ENCODE assay signal across 1 cellular context in genomic region chr19:35716985-35717664, GRCh38.
TF ChIP-seq lines count a peak whose summit lies in the region.

No MANE protein-coding gene starts in this region.

TF ChIP-seq in HepG2, 621 proteins besides CTCF, POLR2A, EP300 and RAD21 (continued from another document and continues in another):
- no peak for TF ChIP-seq ZUFSP (CRISPR knock-in tag; IDR thresholded peaks at IDR 0.05; ENCODE audit: borderline replicate concordance)
- no peak for TF ChIP-seq HMG20A (CRISPR knock-in tag; IDR thresholded peaks at IDR 0.05; ENCODE audit: borderline replicate concordance)
- TF ChIP-seq ZNF784 (CRISPR knock-in tag; IDR thresholded peaks at IDR 0.05; ENCODE audit: borderline replicate concordance): no peak
- no peak; the same call in 1 of the 2 replicates for TF ChIP-seq BCL3 (CRISPR knock-in tag; IDR thresholded peaks at IDR 0.05)
- no peak for TF ChIP-seq NFE2 (CRISPR knock-in tag; IDR thresholded peaks at IDR 0.05)
- no peak for TF ChIP-seq SRSF4 (IDR thresholded peaks at IDR 0.05; ENCODE audit: low read depth, low read length, poor library complexity, severe bottlenecking)
- no peak for TF ChIP-seq NONO (IDR thresholded peaks at IDR 0.05)
- peak; percentile 28; the same call in 1 of the 2 replicates for TF ChIP-seq NONO (CRISPR knock-in tag; conservative IDR thresholded peaks at IDR 0.05)
- TF ChIP-seq TBL1XR1 (IDR thresholded peaks at IDR 0.05; ENCODE audit: borderline replicate concordance, low read length, partially characterized antibody): no peak
- peak; percentile 76; the same call in 1 of the 2 replicates for TF ChIP-seq ZNF788 (CRISPR knock-in tag; IDR thresholded peaks at IDR 0.05; ENCODE audit: borderline replicate concordance)
- TF ChIP-seq PAF1 (CRISPR knock-in tag; IDR thresholded peaks at IDR 0.05): no peak
- TF ChIP-seq SMC3 (IDR thresholded peaks at IDR 0.05; ENCODE audit: low read length): peak; percentile 76
- TF ChIP-seq AGO1 (IDR thresholded peaks at IDR 0.05; ENCODE audit: low read depth, low read length, poor library complexity, severe bottlenecking): no peak
- TF ChIP-seq SOX6 (IDR thresholded peaks at IDR 0.05): no peak
- peak; percentile 58 for TF ChIP-seq SOX6 (CRISPR knock-in tag; IDR thresholded peaks at IDR 0.05)
- no peak for TF ChIP-seq SRSF9 (IDR thresholded peaks at IDR 0.05; ENCODE audit: borderline replicate concordance, insufficient read depth, low read depth, low read length, poor library complexity, severe bottlenecking)
- no peak for TF ChIP-seq AKAP8 (CRISPR knock-in tag; IDR thresholded peaks at IDR 0.05)
- TF ChIP-seq TRIM22 (IDR thresholded peaks at IDR 0.05): no peak
- no peak; the same call in 1 of the 2 replicates for TF ChIP-seq CBFB (CRISPR knock-in tag; IDR thresholded peaks at IDR 0.05)
- TF ChIP-seq RERE (CRISPR knock-in tag; IDR thresholded peaks at IDR 0.05; ENCODE audit: low read depth): no peak
- TF ChIP-seq RBFOX2 (IDR thresholded peaks at IDR 0.05; ENCODE audit: low read depth, low read length): peak; percentile 75
- no peak for TF ChIP-seq SMAD9 (CRISPR knock-in tag; IDR thresholded peaks at IDR 0.05)
- TF ChIP-seq ZNF354B (CRISPR knock-in tag; IDR thresholded peaks at IDR 0.05): no peak
- no peak for TF ChIP-seq LCORL (IDR thresholded peaks at IDR 0.05)
- no peak for TF ChIP-seq LCORL (CRISPR knock-in tag; IDR thresholded peaks at IDR 0.05)
- TF ChIP-seq DMAP1 (CRISPR knock-in tag; IDR thresholded peaks at IDR 0.05): 0 out of 2 replicates have a peak, but pooled peaks have one; percentile 36
- TF ChIP-seq KAT7 (CRISPR knock-in tag; IDR thresholded peaks at IDR 0.05; ENCODE audit: borderline replicate concordance): no peak
- peak; percentile 33 for TF ChIP-seq MNT (IDR thresholded peaks at IDR 0.05)
- no peak for TF ChIP-seq EEA1 (CRISPR knock-in tag; IDR thresholded peaks at IDR 0.05; ENCODE audit: borderline replicate concordance)
- TF ChIP-seq USF2 (IDR thresholded peaks at IDR 0.05; ENCODE audit: low read depth, low read length): no peak
- TF ChIP-seq USF2 (CRISPR knock-in tag; IDR thresholded peaks at IDR 0.05; ENCODE audit: borderline replicate concordance): 0 out of 2 replicates have a peak, but pooled peaks have one; percentile 35
- TF ChIP-seq ZNF12 (CRISPR knock-in tag; IDR thresholded peaks at IDR 0.05): peak; percentile 14; the same call in 1 of the 2 replicates
- 0 out of 2 replicates have a peak, but pooled peaks have one; percentile 17 for TF ChIP-seq IKZF5 (CRISPR knock-in tag; IDR thresholded peaks at IDR 0.05)
- peak; percentile 76; the same call in 1 of the 2 replicates for TF ChIP-seq ZSCAN12 (CRISPR knock-in tag; IDR thresholded peaks at IDR 0.05)
- 0 out of 2 replicates have a peak, but pooled peaks have one; percentile 46 for TF ChIP-seq ZSCAN29 (CRISPR knock-in tag; conservative IDR thresholded peaks at IDR 0.05)
- TF ChIP-seq ATF4 (CRISPR knock-in tag; IDR thresholded peaks at IDR 0.05): peak in 1 of 2 experiments; percentile 47; a peak in 1 of 4 replicates
- TF ChIP-seq SKI (IDR thresholded peaks at IDR 0.05; ENCODE audit: partially characterized antibody): peak; percentile 21
- no peak for TF ChIP-seq NFRKB (IDR thresholded peaks at IDR 0.05)
- TF ChIP-seq ZNF672 (CRISPR knock-in tag; IDR thresholded peaks at IDR 0.05): no peak
- no peak; the same call in 1 of the 2 replicates for TF ChIP-seq DZIP1 (CRISPR knock-in tag; IDR thresholded peaks at IDR 0.05)
